Comparison of ENCODE assay signal across 10 cellular contexts in the genomic region with DNA sequence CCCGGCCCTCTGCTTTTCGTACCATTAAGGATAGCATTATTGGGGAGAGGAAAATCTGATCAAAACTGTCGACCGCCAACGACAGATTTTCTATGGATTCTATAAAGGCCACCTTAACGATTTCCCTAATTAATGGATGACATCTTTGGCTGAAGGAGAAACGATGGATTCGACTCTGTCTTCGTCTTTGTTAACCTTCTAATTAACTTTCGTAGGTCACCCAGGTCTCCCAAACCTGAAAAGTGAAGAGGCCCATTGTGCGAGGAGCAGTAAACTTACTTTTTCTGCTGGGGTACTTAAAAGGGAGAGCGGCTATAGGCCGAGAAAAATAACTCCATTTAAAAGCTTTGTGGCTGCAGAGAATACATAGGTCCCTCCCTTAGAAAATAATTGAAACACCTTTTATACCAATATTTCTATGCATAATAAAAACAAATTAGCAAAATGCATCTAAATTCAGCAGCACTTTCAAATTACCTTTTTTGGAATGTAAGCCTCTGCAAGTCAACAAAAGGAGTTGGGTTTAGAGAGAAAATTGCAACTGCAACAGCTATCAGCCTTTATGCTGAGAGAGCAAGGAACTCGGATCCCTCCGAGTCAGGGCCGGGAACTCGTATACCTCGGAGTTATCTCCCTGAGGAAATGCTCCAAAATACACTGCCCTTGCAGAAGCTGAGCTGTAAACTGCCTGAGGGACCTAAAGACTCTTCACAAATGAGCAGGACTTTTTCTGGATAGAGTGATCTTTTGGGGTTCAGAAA. TPM values are rescaled to one million over a fixed set of nuclear protein-coding genes. Genes with fewer than 3 reads are reported as not detected.
DNase-seq lines count a peak whose midpoint lies in the region; ATAC-seq and TF ChIP-seq lines count a peak whose summit lies in the region.
"Had no signal": no experiment of that assay in that cellular context is flagged by ENCODE, and none has a peak within 500 bp of the region (broad histone marks: within the 10 kb centered on the region; RNA-seq: fewer than 3 reads in every experiment).

No MANE protein-coding gene starts in this region.

- H3K4me1 Mint-ChIP-seq in HFFc6 (ENCODE audit: low read depth) (peaks cover 19% of the 10 kb centered on the region), chondrocyte (ENCODE audit: low read depth) (peaks cover 27% of the 10 kb centered on the region), nephron progenitor cell (peaks cover 16% of the 10 kb centered on the region)

- H3K27me3 Mint-ChIP-seq in HFFc6 (ENCODE audit: insufficient read depth), result peaks cover 33% of the 10 kb centered on the region
- no peaks in the 10 kb centered on the region for H3K27me3 Mint-ChIP-seq in chondrocyte (ENCODE audit: low read depth)
- peaks cover 81% of the 10 kb centered on the region for H3K27me3 Mint-ChIP-seq in nephron progenitor cell (ENCODE audit: low read depth, poor library complexity)

- H3K9me3 Mint-ChIP-seq in HFFc6 (no peaks in the 10 kb centered on the region), chondrocyte (ENCODE audit: low read depth) (no peaks in the 10 kb centered on the region), nephron progenitor cell (no peaks in the 10 kb centered on the region)
- H3K9me3 Mint-ChIP-seq: T-helper 2 cell treated with Interferon-gamma antibody and Interleukin-4, amounts not matched to agents 5 μg/mL and 100 μg/mL, for 36 hours had no signal

- H3K4me3 Mint-ChIP-seq in HFFc6, result peak overlapping the region; percentile 78
- H3K4me3 Mint-ChIP-seq in chondrocyte (ENCODE audit: unreplicated experiment), result peak overlapping the region; percentile 54
- peak overlapping the region; percentile 81 for H3K4me3 Mint-ChIP-seq in nephron progenitor cell

- no peak for ATAC-seq in GM18502 (IDR thresholded peaks at IDR 0.05; ENCODE audit: poor library complexity, unreplicated experiment)
- ATAC-seq in GM21423 (IDR thresholded peaks at IDR 0.05; ENCODE audit: unreplicated experiment), result no peak

- peak overlapping the region; percentile 18; the same call in 1 of the 2 replicates for H3K27ac Mint-ChIP-seq in HFFc6
- peak overlapping the region; percentile 90 for H3K27ac Mint-ChIP-seq in chondrocyte (ENCODE audit: unreplicated experiment)
- H3K27ac Mint-ChIP-seq in nephron progenitor cell, result peak overlapping the region; percentile 55
- H3K27ac Mint-ChIP-seq: T-helper 2 cell treated with Interferon-gamma antibody and Interleukin-4, amounts not matched to agents 5 μg/mL and 100 μg/mL, for 36 hours had no signal

- H3K36me3 Mint-ChIP-seq in HFFc6 (ENCODE audit: low read depth) (no peaks in the 10 kb centered on the region), chondrocyte (ENCODE audit: low read depth) (no peaks in the 10 kb centered on the region), nephron progenitor cell (ENCODE audit: low read depth) (no peaks in the 10 kb centered on the region)

- DNase-seq in A172 (ENCODE audit: low spot score), result peak; percentile 19
- DNase-seq in HFFc6, result no peak
- no peak for DNase-seq in chondrocyte (ENCODE audit: low spot score)
- DNase-seq in nephron progenitor cell, result no peak
- DNase-seq in NCI-H2196 treated with DMSO at 0.1 percent for 48 hours (lab: John Stamatoyannopoulos, UW; ENCODE audit: unreplicated experiment), result no peak
- no peak for DNase-seq in Ammon's horn (ENCODE audit: low spot score)

- no peak for TF ChIP-seq CTCF in HFFc6 (IDR thresholded peaks at IDR 0.05)
- no peak for TF ChIP-seq CTCF in chondrocyte (IDR thresholded peaks at IDR 0.05)
- no peak for TF ChIP-seq CTCF in nephron progenitor cell (IDR thresholded peaks at IDR 0.05)

RNA-seq across cellular contexts. Expression of gene NR2E1, which starts 31.4 kb away (rescaled TPM):
- 0.05 TPM in 1 of 2 replicates, not detected in the other for total RNA-seq in A172 (2014; rRNA removed; shearing (Covaris generic))
- total RNA-seq in HFFc6 (2021; fragmentation: NEBNext Ultra II Directional; extraction: Animal tissue kit (Norgen Biotek cat#: 25700)), result not detected
- not detected in 3 replicates for total RNA-seq in chondrocyte
- total RNA-seq: myocyte had no signal

RNA-seq across cellular contexts. Expression of gene OSTM1, which starts 59.9 kb away (rescaled TPM):
- total RNA-seq in A172 (2014; rRNA removed; shearing (Covaris generic)), result 66.4 and 70.3 TPM in 2 replicates
- total RNA-seq in HFFc6 (2021; fragmentation: NEBNext Ultra II Directional; extraction: Animal tissue kit (Norgen Biotek cat#: 25700)), result 10 to 100 TPM; 42.8 to 52.6 (median 48.7) TPM
- 76.8 to 90.4 TPM (median 89.0 TPM) in 3 replicates for total RNA-seq in chondrocyte

Comparison
In these comparisons a context has a peak if more than half of its experiments do, and no peak if none do; other contexts are left out.
1. H3K27ac Mint-ChIP-seq: peak in every context shown above with its lines; median percentile 90 in chondrocyte; 55 in nephron progenitor cell; 18 in HFFc6.